15 cellular contexts compared by ENCODE assay signal in genomic region chr1:29671957-29672356, GRCh38.
DNase-seq lines count a peak whose midpoint lies in the region; ATAC-seq, FAIRE-seq and TF ChIP-seq lines count a peak whose summit lies in the region.
"Had no signal": no experiment of that assay in that cellular context is flagged by ENCODE, and none has a peak within 500 bp of the region (broad histone marks: within the 10 kb centered on the region; RNA-seq: fewer than 3 reads in every experiment).

No MANE protein-coding gene starts in this region.

- WGBS in H1 (ENCODE audit: extremely low coverage in 1 of 2, insufficient coverage in 1 of 2, insufficient read length in 1 of 2, insufficient replicate concordance in 2 of 2, low coverage in 1 of 2, low lambda C conversion rate in 2 of 2, missing lambda C conversion rate in 1 of 2), 2 experiments = 90% methylated on average over 4 of the region's 4 CpGs; no CpG with 5 or more reads in 1 of the 2 experiments

- H3K4me1 ChIP-seq in H1 (replicated peaks in 1 of 4; ENCODE audit: control insufficient read depth in 3 of 4, insufficient read depth in 4 of 4, low read length in 3 of 4) = no peaks in the 10 kb centered on the region
- no peaks in the 10 kb centered on the region for H3K4me1 ChIP-seq in uterus
- H3K4me1 ChIP-seq: Caco-2 had no signal

- no peak overlapping the region for H3K4me3 Mint-ChIP-seq in stimulated activated naive CD8-positive, alpha-beta T cell treated with anti-CD3 and anti-CD28 coated beads, Interleukin-15, Interleukin-2, amounts not matched to agents 100 ng/mL and 50 ng/mL, for 24 hours
- H3K4me3 Mint-ChIP-seq in neural crest cell = no peak overlapping the region
- H3K4me3 Mint-ChIP-seq: CD8-positive, alpha-beta memory T cell had no signal

- H2BK5ac ChIP-seq in H1 (ENCODE audit: low read depth, low read length) = no peak overlapping the region

- no peak overlapping the region for H3K4me3 ChIP-seq in H1 (ENCODE audit: extremely low read depth in 1 of 4, insufficient read depth in 2 of 4, low read depth in 3 of 4, low read length in 4 of 4)
- no peak overlapping the region for H3K4me3 ChIP-seq in uterus
- no peak overlapping the region for H3K4me3 ChIP-seq in WERI-Rb-1 (ENCODE audit: low read depth, low read length)
- H3K4me3 ChIP-seq: BLaER1 had no signal

- no peak overlapping the region for H3K18ac ChIP-seq in H1 (ENCODE audit: extremely low read depth, low read length)

- no peak for ATAC-seq in stimulated activated naive CD8-positive, alpha-beta T cell treated with anti-CD3 and anti-CD28 coated beads, Interleukin-15, Interleukin-2, amounts not matched to agents 100 U/mL and 50 U/mL, for 24 hours

- CTCF ChIA-PET in H1 (lab: Charles Lee; ENCODE audit: partially characterized antibody) = interaction anchor here (1.1 to 3.9 kb wide), 2 partner anchors 16 to 32 kb away, joined by 3 to 22 read pairs; no protein-coding TSS in a partner anchor

- H2AK5ac ChIP-seq in H1 (ENCODE audit: low read depth, low read length) = no peak overlapping the region

- no peak overlapping the region for H3K4me2 ChIP-seq in H1 (ENCODE audit: insufficient read depth in 1 of 2, low read depth in 2 of 2, low read length in 2 of 2)
- H3K4me2 ChIP-seq: BLaER1 had no signal

- H2BK120ac ChIP-seq in H1 (replicated peaks; ENCODE audit: low read depth, low read length) = no peak overlapping the region

- H4K20me1 ChIP-seq in H1 (replicated peaks in 1 of 2; ENCODE audit: control insufficient read depth in 1 of 2, insufficient read depth in 2 of 2, low read length in 2 of 2) = no peaks in the 10 kb centered on the region
- H4K20me1 ChIP-seq: BLaER1 had no signal

- no peak overlapping the region for H3K4ac ChIP-seq in H1 (replicated peaks; ENCODE audit: insufficient read length, low read depth, low read length)

- POLR2A ChIA-PET in H1 (lab: Charles Lee; ENCODE audit: partially characterized antibody) = no interaction called here

- H2BK12ac ChIP-seq in H1 (ENCODE audit: low read depth, low read length) = peak overlapping the region; percentile 46; the same call in 1 of the 2 replicates

- H4K5ac ChIP-seq in H1 (ENCODE audit: insufficient read length, low read depth, low read length) = no peak overlapping the region

- no peak overlapping the region for H2BK20ac ChIP-seq in H1 (ENCODE audit: low read length)

- H3K79me1 ChIP-seq in H1 (ENCODE audit: low read depth, low read length) = no peaks in the 10 kb centered on the region

- H3K9ac ChIP-seq in H1 (replicated peaks in 1 of 4; ENCODE audit: extremely low read depth in 1 of 4, low read depth in 3 of 4, low read length in 3 of 4) = no peak overlapping the region
- H3K9ac ChIP-seq: BLaER1 had no signal

- DNase-seq in stimulated activated naive CD8-positive, alpha-beta T cell treated with anti-CD3 and anti-CD28 coated beads, Interleukin-15, Interleukin-2, amounts not matched to agents 100 U/mL and 50 U/mL, for 24 hours = no peak
- DNase-seq in H1 (ENCODE audit: low read depth in 1 of 2, low spot score in 2 of 2) = no peak
- DNase-seq in neural crest cell (ENCODE audit: low read depth, low spot score) = no peak
- no peak for DNase-seq in uterus
- DNase-seq in WERI-Rb-1 = no peak
- no peak for DNase-seq in activated gamma-delta T cell (lab: John Stamatoyannopoulos, UW)
- DNase-seq: 8988T; AML-193; Caco-2; CD8-positive, alpha-beta memory T cell; DMS 273 treated with DMSO at 0.1 percent for 48 hours had no signal

- H3K27me3 ChIP-seq in H1 (replicated peaks in 1 of 4; ENCODE audit: control insufficient read depth in 3 of 4, extremely low read depth in 1 of 4, insufficient read depth in 3 of 4, low read length in 3 of 4) (no peaks in the 10 kb centered on the region), uterus (no peaks in the 10 kb centered on the region), WERI-Rb-1 (ENCODE audit: insufficient read depth, low read depth, severe bottlenecking) (no peaks in the 10 kb centered on the region)
- H3K27me3 ChIP-seq: BLaER1 had no signal

- no peak overlapping the region for H3K14ac ChIP-seq in H1 (ENCODE audit: insufficient read length)

- H2BK15ac ChIP-seq in H1 (ENCODE audit: low read length) = no peak overlapping the region

- TF ChIP-seq EP300 in H1 (IDR thresholded peaks at IDR 0.05; ENCODE audit: borderline replicate concordance in 1 of 2, low read depth in 2 of 2, low read length in 2 of 2) = no peak

- TF ChIP-seq POLR2A in H1 (IDR thresholded peaks at IDR 0.05; ENCODE audit: control extremely low read depth in 1 of 2, low read depth in 2 of 2, low read length in 2 of 2) = no peak
- no peak for TF ChIP-seq POLR2A in uterus (IDR thresholded peaks at IDR 0.05)

- no peak for FAIRE-seq in H1 (lab: Jason Lieb, UNC)
- FAIRE-seq: GM18507, H54 had no signal

- H3K9me3 ChIP-seq in H1 (ENCODE audit: insufficient read depth in 2 of 2, low read depth in 1 of 2, low read length in 1 of 2) (no peaks in the 10 kb centered on the region), uterus (no peaks in the 10 kb centered on the region), WERI-Rb-1 (ENCODE audit: severe bottlenecking) (no peaks in the 10 kb centered on the region)
- H3K9me3 ChIP-seq: BLaER1, Caco-2 had no signal

- TF ChIP-seq RAD21 in H1 (IDR thresholded peaks at IDR 0.05 in 1 of 2, conservative IDR thresholded peaks at IDR 0.05 in 1 of 2; ENCODE audit: low read depth in 2 of 2, low read length in 2 of 2) = no peak

- no peak overlapping the region for H4K91ac ChIP-seq in H1 (replicated peaks; ENCODE audit: insufficient read length, low read length)

- no peak overlapping the region for H4K8ac ChIP-seq in H1 (ENCODE audit: extremely low read depth, insufficient read depth, low read length)

- H3K27me3 Mint-ChIP-seq in stimulated activated naive CD8-positive, alpha-beta T cell treated with anti-CD3 and anti-CD28 coated beads, Interleukin-15, Interleukin-2, amounts not matched to agents 100 ng/mL and 50 ng/mL, for 24 hours = peaks cover 12% of the 10 kb centered on the region
- no peaks in the 10 kb centered on the region for H3K27me3 Mint-ChIP-seq in neural crest cell (ENCODE audit: low read depth)

- no peaks in the 10 kb centered on the region for H3K79me2 ChIP-seq in H1 (ENCODE audit: control insufficient read depth in 1 of 2, insufficient read depth in 2 of 2, low read length in 2 of 2)

- no peaks in the 10 kb centered on the region for H3K23me2 ChIP-seq in H1 (ENCODE audit: low read depth, low read length)

- H3K4me1 Mint-ChIP-seq in stimulated activated naive CD8-positive, alpha-beta T cell treated with anti-CD3 and anti-CD28 coated beads, Interleukin-15, Interleukin-2, amounts not matched to agents 100 ng/mL and 50 ng/mL, for 24 hours (ENCODE audit: low read depth) = no peaks in the 10 kb centered on the region
- peaks cover 25% of the 10 kb centered on the region for H3K4me1 Mint-ChIP-seq in neural crest cell
- H3K4me1 Mint-ChIP-seq: CD8-positive, alpha-beta memory T cell had no signal

- intact Hi-C loops in uterus (cut with DNase I; ENCODE audit: low total_unique reads) = no loop called here

- H3K36me3 Mint-ChIP-seq in stimulated activated naive CD8-positive, alpha-beta T cell treated with anti-CD3 and anti-CD28 coated beads, Interleukin-15, Interleukin-2, amounts not matched to agents 100 ng/mL and 50 ng/mL, for 24 hours (ENCODE audit: low read depth) = no peaks in the 10 kb centered on the region
- H3K36me3 Mint-ChIP-seq in neural crest cell (ENCODE audit: low read depth) = no peaks in the 10 kb centered on the region
- H3K36me3 Mint-ChIP-seq: CD8-positive, alpha-beta memory T cell had no signal

- no peak overlapping the region for H3K23ac ChIP-seq in H1 (ENCODE audit: insufficient read length)

- H3K9me3 Mint-ChIP-seq in stimulated activated naive CD8-positive, alpha-beta T cell treated with anti-CD3 and anti-CD28 coated beads, Interleukin-15, Interleukin-2, amounts not matched to agents 100 ng/mL and 50 ng/mL, for 24 hours = no peaks in the 10 kb centered on the region
- H3K9me3 Mint-ChIP-seq in neural crest cell = no peaks in the 10 kb centered on the region
- H3K9me3 Mint-ChIP-seq: CD8-positive, alpha-beta memory T cell had no signal

- H2AFZ ChIP-seq in H1 (ENCODE audit: low read length) = no peak overlapping the region

- TF ChIP-seq CTCF in H1 (IDR thresholded peaks at IDR 0.05; ENCODE audit: control extremely low read depth in 1 of 3, insufficient read depth in 1 of 3, low read depth in 1 of 3, low read length in 3 of 3) (no peak), neural crest cell (conservative IDR thresholded peaks at IDR 0.05) (no peak), uterus (IDR thresholded peaks at IDR 0.05) (no peak), WERI-Rb-1 (IDR thresholded peaks at IDR 0.05; ENCODE audit: low read depth, low read length) (no peak)

- peak overlapping the region; percentile 6 for H3K27ac Mint-ChIP-seq in stimulated activated naive CD8-positive, alpha-beta T cell treated with anti-CD3 and anti-CD28 coated beads, Interleukin-15, Interleukin-2, amounts not matched to agents 100 ng/mL and 50 ng/mL, for 24 hours
- H3K27ac Mint-ChIP-seq in neural crest cell (ENCODE audit: unreplicated experiment) = peak overlapping the region; percentile 50
- H3K27ac Mint-ChIP-seq: CD8-positive, alpha-beta memory T cell had no signal

- H3K27ac ChIP-seq in H1 (ENCODE audit: low read depth, low read length) (no peak overlapping the region), uterus (no peak overlapping the region), WERI-Rb-1 (no peak overlapping the region; the same call in 1 of the 2 replicates)
- H3K27ac ChIP-seq: BLaER1 had no signal

- H3K36me3 ChIP-seq in H1 (ENCODE audit: control insufficient read depth in 2 of 4, insufficient read depth in 4 of 4, low read length in 3 of 4) (no peaks in the 10 kb centered on the region), uterus (no peaks in the 10 kb centered on the region), WERI-Rb-1 (no peaks in the 10 kb centered on the region)
- H3K36me3 ChIP-seq: BLaER1 had no signal

- no peak overlapping the region for H3K56ac ChIP-seq in H1 (replicated peaks; ENCODE audit: insufficient read length, low read depth, low read length)

TF ChIP-seq in H1, 55 proteins besides CTCF, POLR2A, EP300 and RAD21 (continues in another document):
- TF ChIP-seq TEAD4 (IDR thresholded peaks at IDR 0.05; ENCODE audit: low read depth, low read length) = no peak
- no peak for TF ChIP-seq TAF1 (IDR thresholded peaks at IDR 0.05; ENCODE audit: low read depth, low read length)
